In genomic region chr10:79206300-79207095, GRCh38 we compare ENCODE assay signal across 33 cellular contexts.
DNase-seq lines count a peak whose midpoint lies in the region; ATAC-seq and TF ChIP-seq lines count a peak whose summit lies in the region.
"Had no signal": no experiment of that assay in that cellular context is flagged by ENCODE, and none has a peak within 500 bp of the region (broad histone marks: within the 10 kb centered on the region; RNA-seq: fewer than 3 reads in every experiment).

No MANE protein-coding gene starts in this region.

- no peaks in the 10 kb centered on the region for H3K9me3 Mint-ChIP-seq in CD4-positive, alpha-beta T cell
- H3K9me3 Mint-ChIP-seq: activated naive CD4-positive, alpha-beta T cell treated with anti-CD3 and anti-CD28 coated beads, Interleukin-2, amount 50 U/mL, for 72 hours; CD14-positive monocyte; effector memory CD8-positive, alpha-beta T cell; natural killer cell treated with Interleukin-12 subunit alpha and Interleukin-12 subunit beta and Interleukin-15 and Interleukin-18, amount 100 ng/mL, for 72 hours had no signal

- DNase-seq in RWPE1 (ENCODE audit: low spot score) = no peak
- DNase-seq in dorsolateral prefrontal cortex = peak in 9 of 10 donors; percentile 64 to 78 (median 71)
- DNase-seq in nucleus accumbens (lab: John Stamatoyannopoulos, UW) = peak in 41 of 56 donors; percentile 22 to 80 (median 43)
- peak in 34 of 49 donors; percentile 30 to 78 (median 55) for DNase-seq in substantia nigra (lab: John Stamatoyannopoulos, UW)
- no peak for DNase-seq in CD4-positive, alpha-beta T cell
- DNase-seq in tibial artery = no peak
- DNase-seq: activated CD4-positive, alpha-beta T cell treated with anti-CD3 and anti-CD28 coated beads for 36 hours; activated effector memory CD4-positive, alpha-beta T cell treated with Interleukin-2 at 50 U/mL for 16 hours; activated T-cell treated with anti-CD3 and anti-CD28 coated beads for 4 hours; aorta; Calu3; cortex of kidney; DMS79; effector memory CD8-positive, alpha-beta T cell; foreskin fibroblast; kidney glomerular epithelial cell; NCI-H1436 treated with DMSO at 0.1 percent for 48 hours; NCI-H2107; NCI-H446; SJCRH30; stimulated activated CD4-positive, alpha-beta T cell treated with anti-CD3 and anti-CD28 coated beads, Interleukin-12 subunit alpha, Interleukin-12 subunit beta, amount 100 ng/mL, for 4 hours; stimulated activated CD4-positive, alpha-beta T cell treated with anti-CD3 and anti-CD28 coated beads, Interleukin-4, amount 100 ng/mL, for 1 hour; SW 1271 had no signal

- WGBS in gastroesophageal sphincter (ENCODE audit: low coverage in 1 of 2), 2 donors = 66 to 78% methylated on average over 4 to 8 of the region's 13 CpGs

- peaks cover 34% of the 10 kb centered on the region for H3K36me3 Mint-ChIP-seq in CD4-positive, alpha-beta T cell (ENCODE audit: low read depth)
- H3K36me3 Mint-ChIP-seq: activated naive CD4-positive, alpha-beta T cell treated with anti-CD3 and anti-CD28 coated beads, Interleukin-2, amount 50 U/mL, for 72 hours; natural killer cell treated with Interleukin-12 subunit alpha and Interleukin-12 subunit beta and Interleukin-15 and Interleukin-18, amount 100 ng/mL, for 72 hours had no signal

- H3K4me3 Mint-ChIP-seq in CD4-positive, alpha-beta T cell = no peak overlapping the region
- H3K4me3 Mint-ChIP-seq: activated CD4-positive, alpha-beta T cell treated with anti-CD3 and anti-CD28 coated beads for 36 hours; CD14-positive monocyte; effector memory CD8-positive, alpha-beta T cell; natural killer cell treated with Interleukin-12 subunit alpha and Interleukin-12 subunit beta and Interleukin-15 and Interleukin-18, amount 100 ng/mL, for 72 hours had no signal

- CTCF ChIA-PET in RWPE1 (lab: Yijun Ruan, JAX) = interaction anchor here (0.8 kb wide), 1 partner anchor 11 kb away, joined by 4 read pairs; no protein-coding TSS in a partner anchor
- CTCF ChIA-PET in CD4-positive, alpha-beta T cell (lab: Charles Lee) = interaction anchor here (2.7 kb wide), 1 partner anchor 11 kb away, joined by 10 read pairs; no protein-coding TSS in a partner anchor

- TF ChIP-seq EP300 in gastroesophageal sphincter (IDR thresholded peaks at IDR 0.05) = no peak

- H3K36me3 ChIP-seq in gastroesophageal sphincter (peaks cover 0 to 96% of the 10 kb centered on the region in 2 donors), tibial artery (peaks cover 24 to 93% (median 68%) of the 10 kb centered on the region in 3 donors)

- TF ChIP-seq CTCF in RWPE1 (conservative IDR thresholded peaks at IDR 0.05; ENCODE audit: low read depth) = no peak
- TF ChIP-seq CTCF in dorsolateral prefrontal cortex (IDR thresholded peaks at IDR 0.05 in 54 of 56, conservative IDR thresholded peaks at IDR 0.05 in 2 of 56; ENCODE audit: low read depth in 1 of 56, partially characterized antibody in 56 of 56) = no peak
- no peak for TF ChIP-seq CTCF in CD4-positive, alpha-beta T cell (IDR thresholded peaks at IDR 0.05)
- TF ChIP-seq CTCF in gastroesophageal sphincter (IDR thresholded peaks at IDR 0.05) = no peak
- TF ChIP-seq CTCF in tibial artery (IDR thresholded peaks at IDR 0.05) = no peak

- H3K4me3 ChIP-seq in dorsolateral prefrontal cortex = no peak overlapping the region
- no peak overlapping the region for H3K4me3 ChIP-seq in gastroesophageal sphincter
- H3K4me3 ChIP-seq in tibial artery = no peak overlapping the region
- H3K4me3 ChIP-seq: esophagus muscularis mucosa, HAP-1, lung, right atrium auricular region, SJCRH30 had no signal

- H3K9me3 ChIP-seq in CD4-positive, alpha-beta T cell (ENCODE audit: control insufficient read depth, low read length) = no peaks in the 10 kb centered on the region
- H3K9me3 ChIP-seq in gastroesophageal sphincter = no peaks in the 10 kb centered on the region
- no peaks in the 10 kb centered on the region for H3K9me3 ChIP-seq in tibial artery
- H3K9me3 ChIP-seq: esophagus muscularis mucosa, HAP-1, right atrium auricular region, SJCRH30 had no signal

- no peaks in the 10 kb centered on the region for H3K4me1 Mint-ChIP-seq in CD4-positive, alpha-beta T cell (ENCODE audit: low read depth)
- H3K4me1 Mint-ChIP-seq: activated CD4-positive, alpha-beta T cell treated with anti-CD3 and anti-CD28 coated beads for 36 hours; CD14-positive monocyte had no signal

- TF ChIP-seq POLR2A in gastroesophageal sphincter (IDR thresholded peaks at IDR 0.05) = no peak

- H3K4me1 ChIP-seq in gastroesophageal sphincter (peaks cover 0 to 39% (median 0%) of the 10 kb centered on the region in 3 donors), tibial artery (no peaks in the 10 kb centered on the region)
- H3K4me1 ChIP-seq: HAP-1 had no signal

- H3K27me3 Mint-ChIP-seq in CD4-positive, alpha-beta T cell = no peaks in the 10 kb centered on the region
- H3K27me3 Mint-ChIP-seq: activated CD4-positive, alpha-beta T cell treated with anti-CD3 and anti-CD28 coated beads for 36 hours; effector memory CD8-positive, alpha-beta T cell; natural killer cell treated with Interleukin-12 subunit alpha and Interleukin-12 subunit beta and Interleukin-15 and Interleukin-18, amount 100 ng/mL, for 72 hours had no signal

- POLR2A ChIA-PET in RWPE1 (lab: Yijun Ruan, JAX; ENCODE audit: low non-redundant PET) = no interaction called here
- POLR2A ChIA-PET in CD4-positive, alpha-beta T cell (lab: Charles Lee) = no interaction called here

- no peak overlapping the region for H3K27ac Mint-ChIP-seq in CD4-positive, alpha-beta T cell
- H3K27ac Mint-ChIP-seq: natural killer cell treated with Interleukin-12 subunit alpha and Interleukin-12 subunit beta and Interleukin-15 and Interleukin-18, amount 100 ng/mL, for 72 hours had no signal

- H3K27me3 ChIP-seq in dorsolateral prefrontal cortex (no peaks in the 10 kb centered on the region), gastroesophageal sphincter (no peaks in the 10 kb centered on the region), tibial artery (no peaks in the 10 kb centered on the region)
- no peaks in the 10 kb centered on the region for H3K27me3 ChIP-seq in CD4-positive, alpha-beta T cell (ENCODE audit: control insufficient read depth, insufficient read depth, low read length)
- H3K27me3 ChIP-seq: esophagus muscularis mucosa, right atrium auricular region, SJCRH30 had no signal

- intact Hi-C loops in dorsolateral prefrontal cortex (cut with DNase I) = loop anchor here in 1 of 2 donors (5.0 kb wide), 1 partner anchor 61 kb away; no protein-coding TSS in a partner anchor
- intact Hi-C loops in CD4-positive, alpha-beta T cell (cut with DNase I, micrococcal nuclease) = no loop called here
- intact Hi-C loops in tibial artery (cut with DNase I; ENCODE audit: low total_unique reads) = no loop called here

- ATAC-seq in CD4-positive, alpha-beta T cell (ENCODE audit: poor library complexity) = no peak
- ATAC-seq in gastroesophageal sphincter (no peak), HG03095 (IDR thresholded peaks at IDR 0.05; ENCODE audit: unreplicated experiment) (no peak)
- ATAC-seq: activated CD4-positive, alpha-beta T cell treated with anti-CD3 and anti-CD28 coated beads for 36 hours; activated naive CD4-positive, alpha-beta T cell treated with anti-CD3 and anti-CD28 coated beads, Interleukin-2, amount 50 U/mL, for 72 hours; effector memory CD8-positive, alpha-beta T cell; natural killer cell treated with Interleukin-12 subunit alpha and Interleukin-12 subunit beta and Interleukin-15 and Interleukin-18, amount 100 ng/mL, for 72 hours had no signal

- H3K27ac ChIP-seq in RWPE1 = peak overlapping the region; percentile 51
- peak overlapping the region in 26 of 59 donors; percentile 3 to 80 (median 31) for H3K27ac ChIP-seq in dorsolateral prefrontal cortex
- peak overlapping the region; percentile 60 for H3K27ac ChIP-seq in substantia nigra (ENCODE audit: low read depth, low read length, poor library complexity, severe bottlenecking)
- H3K27ac ChIP-seq in CD4-positive, alpha-beta T cell (ENCODE audit: low read depth, low read length) = no peak overlapping the region
- no peak overlapping the region for H3K27ac ChIP-seq in gastroesophageal sphincter
- H3K27ac ChIP-seq in tibial artery = no peak overlapping the region
- H3K27ac ChIP-seq: esophagus muscularis mucosa, right atrium auricular region, SJCRH30, VCaP had no signal

Comparison
In these comparisons a context has a peak if more than half of its experiments do, and no peak if none do; other contexts are left out.
1. DNase-seq: peak in dorsolateral prefrontal cortex (9 of 10), nucleus accumbens (41 of 56) and substantia nigra (34 of 49); none in RWPE1 (single experiment), CD4-positive, alpha-beta T cell (0 of 10) and tibial artery (0 of 2).
2. H3K27ac ChIP-seq: peak in RWPE1 (single experiment) and substantia nigra (single experiment); none in CD4-positive, alpha-beta T cell (single experiment), gastroesophageal sphincter (0 of 4) and tibial artery (0 of 2).